ENCODE assay signal across 9 cellular contexts in the genomic region with DNA sequence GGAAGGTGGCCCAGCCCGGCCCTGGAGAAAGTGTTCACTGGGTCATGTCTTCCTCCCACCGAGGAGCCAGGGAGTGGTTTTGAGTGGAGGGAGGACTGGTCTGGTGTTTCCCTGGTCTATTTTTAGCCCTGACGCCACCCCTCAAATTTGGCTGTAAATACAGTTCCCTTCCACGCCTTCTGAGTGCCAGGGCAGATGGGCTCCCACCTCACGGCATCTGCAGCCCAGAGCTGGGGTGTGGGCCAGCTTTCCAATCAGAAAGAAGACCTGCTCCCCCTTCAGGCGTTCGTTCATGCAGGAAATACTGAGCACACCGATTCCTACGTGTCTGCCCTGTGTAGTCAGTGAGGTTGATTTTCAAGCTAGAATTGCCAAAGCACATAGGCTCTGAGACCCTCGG. TPM values are rescaled to one million over a fixed set of nuclear protein-coding genes. Genes with fewer than 3 reads are reported as not detected.
DNase-seq lines count a peak whose midpoint lies in the region; ATAC-seq and TF ChIP-seq lines count a peak whose summit lies in the region.
"Had no signal": no experiment of that assay in that cellular context is flagged by ENCODE, and none has a peak within 500 bp of the region (broad histone marks: within the 10 kb centered on the region; RNA-seq: fewer than 3 reads in every experiment).

No MANE protein-coding gene starts in this region.

- H3K36me3 Mint-ChIP-seq in brain = no peaks in the 10 kb centered on the region

- ATAC-seq in RWPE2 (ENCODE audit: low read depth) (peak; percentile 35; the same call in 2 of the 3 replicates), mucosa of descending colon (peak; percentile 31), HG03135 (IDR thresholded peaks at IDR 0.05; ENCODE audit: unreplicated experiment) (no peak), GM18517 (IDR thresholded peaks at IDR 0.05; ENCODE audit: unreplicated experiment) (no peak)

- H3K4me1 Mint-ChIP-seq in brain = peaks cover 28% of the 10 kb centered on the region

- H3K4me3 ChIP-seq in RWPE2 (ENCODE audit: severe bottlenecking) (no peak overlapping the region), mucosa of descending colon (no peak overlapping the region), tibial nerve (no peak overlapping the region)

- no peaks in the 10 kb centered on the region for H3K27me3 Mint-ChIP-seq in brain

- TF ChIP-seq EP300 in tibial nerve (IDR thresholded peaks at IDR 0.05) = peak in 1 of 2 donors; percentile 8

- peak overlapping the region; percentile 45 to 86 (median 76) for H3K27ac Mint-ChIP-seq in brain

- 16 to 32% methylated on average over 10 of the region's 10 CpGs for WGBS in tibial nerve, 2 donors

- H3K9me3 Mint-ChIP-seq in brain = no peaks in the 10 kb centered on the region

- no peaks in the 10 kb centered on the region for H3K27me3 ChIP-seq in RWPE2 (ENCODE audit: insufficient read depth, poor library complexity, severe bottlenecking)
- H3K27me3 ChIP-seq in tibial nerve = no peaks in the 10 kb centered on the region

- TF ChIP-seq POLR2A in tibial nerve (IDR thresholded peaks at IDR 0.05) = peak in 1 of 2 donors; percentile 11

- DNase-seq in RWPE2 (ENCODE audit: low spot score) (no peak), mucosa of descending colon (peak in 1 of 3 donors; percentile 40), tibial nerve (ENCODE audit: low spot score in 2 of 2) (peak in 1 of 2 donors; percentile 58)
- DNase-seq in NK-92 treated with Interleukin-12 subunit alpha and Interleukin-12 subunit beta, amount 100 ng/mL, for 24 hours (lab: John Stamatoyannopoulos, UW) = no peak

- H3K4me1 ChIP-seq in RWPE2 (ENCODE audit: insufficient read depth, poor library complexity, severe bottlenecking) (no peaks in the 10 kb centered on the region), mucosa of descending colon (ENCODE audit: low read depth) (peaks cover 7% of the 10 kb centered on the region), tibial nerve (peaks cover 0 to 20% (median 7%) of the 10 kb centered on the region in 4 donors)

- intact Hi-C loops in mucosa of descending colon (cut with DNase I, micrococcal nuclease) = no loop called here

- H3K9me3 ChIP-seq in RWPE2 (ENCODE audit: severe bottlenecking) (no peaks in the 10 kb centered on the region), mucosa of descending colon (no peaks in the 10 kb centered on the region), tibial nerve (no peaks in the 10 kb centered on the region)

- no peaks in the 10 kb centered on the region for H3K36me3 ChIP-seq in RWPE2 (ENCODE audit: low read depth)
- H3K36me3 ChIP-seq in mucosa of descending colon (ENCODE audit: low read depth) = no peaks in the 10 kb centered on the region
- H3K36me3 ChIP-seq in tibial nerve = peaks cover 0 to 34% (median 0%) of the 10 kb centered on the region in 3 donors

- H3K4me3 Mint-ChIP-seq in brain = peak overlapping the region in 1 of 5 experiments; percentile 4

- H3K27ac ChIP-seq in RWPE2 (ENCODE audit: poor library complexity, severe bottlenecking) = no peak overlapping the region
- peak overlapping the region in 1 of 4 donors; percentile 5 for H3K27ac ChIP-seq in tibial nerve

- TF ChIP-seq CTCF in GM12874 (IDR thresholded peaks at IDR 0.05; ENCODE audit: insufficient read depth, low read depth, low read length) (0 out of 2 replicates have a peak, but pooled peaks have one; percentile 8), RWPE2 (IDR thresholded peaks at IDR 0.05; ENCODE audit: poor library complexity, severe bottlenecking) (no peak), brain (conservative IDR thresholded peaks at IDR 0.05) (peak in 1 of 2 experiments; percentile 28), mucosa of descending colon (IDR thresholded peaks at IDR 0.05) (no peak), tibial nerve (IDR thresholded peaks at IDR 0.05) (peak in 4 of 5 experiments; percentile 10 to 62 (median 38))

RNA-seq across cellular contexts. Expression of a gene that starts 53.7 kb away (rescaled TPM):
- 0.14 TPM for polyA plus RNA-seq in brain (ENCODE audit: insufficient read depth, low read depth, low replicate concordance)
- 1 to 10 TPM; 1.4 to 2.9 (median 1.7) TPM for total RNA-seq in mucosa of descending colon
- total RNA-seq in tibial nerve = 1 to 10 TPM; 1.7 to 5.1 (median 2.3) TPM
- total RNA-seq: LHCN-M2 had no signal

Comparison
In these comparisons a context has a peak if more than half of its experiments do, and no peak if none do; other contexts are left out.
1. CTCF ChIP-seq: peak in GM12874 (single experiment) and tibial nerve (4 of 5); none in RWPE2 (single experiment) and mucosa of descending colon (single experiment).
2. ATAC-seq: peak in RWPE2 (single experiment) and mucosa of descending colon (single experiment); none in HG03135 (single experiment) and GM18517 (single experiment).